19 cellular contexts compared by ENCODE assay signal in genomic region chr17:32985357-32985756, GRCh38. TPM values are rescaled to one million over a fixed set of nuclear protein-coding genes. Genes with fewer than 3 reads are reported as not detected.
DNase-seq lines count a peak whose midpoint lies in the region; ATAC-seq and TF ChIP-seq lines count a peak whose summit lies in the region.
"Had no signal": no experiment of that assay in that cellular context is flagged by ENCODE, and none has a peak within 500 bp of the region (broad histone marks: within the 10 kb centered on the region; RNA-seq: fewer than 3 reads in every experiment).

No MANE protein-coding gene starts in this region.

- H3K27ac ChIP-seq in trophoblast cell (ENCODE audit: low read depth, low read length) (no peak overlapping the region), coronary artery (no peak overlapping the region), GM23338 (ENCODE audit: low read depth) (no peak overlapping the region)
- H3K27ac ChIP-seq: 22Rv1, A549, BLaER1 had no signal

- no peak overlapping the region for H3K9ac ChIP-seq in trophoblast cell (ENCODE audit: low read length)
- H3K9ac ChIP-seq: BLaER1 had no signal

- H2AK5ac ChIP-seq in trophoblast cell (ENCODE audit: low read length), result no peak overlapping the region

- H2BK120ac ChIP-seq in trophoblast cell (ENCODE audit: insufficient read depth, low read length, poor library complexity), result no peak overlapping the region

- peaks cover 64% of the 10 kb centered on the region for H3K9me3 Mint-ChIP-seq in GM23338

- H3K9me3 ChIP-seq in trophoblast cell (ENCODE audit: insufficient read depth, low read depth, low read length), result peaks cover 14% of the 10 kb centered on the region
- H3K9me3 ChIP-seq: BE2C had no signal

- no peaks in the 10 kb centered on the region for H3K9me2 ChIP-seq in GM23338 (ENCODE audit: insufficient read depth)

- H3K14ac ChIP-seq in trophoblast cell (ENCODE audit: low read length), result no peak overlapping the region

- peaks cover 7% of the 10 kb centered on the region for H3K27me3 Mint-ChIP-seq in GM23338 (ENCODE audit: insufficient read depth, low read depth, poor library complexity)
- H3K27me3 Mint-ChIP-seq: CD4-positive, CD25-positive, alpha-beta regulatory T cell had no signal

- H3K4ac ChIP-seq in trophoblast cell (ENCODE audit: low read depth, low read length), result no peak overlapping the region

- H3K4me3 Mint-ChIP-seq in GM23338, result no peak overlapping the region
- H3K4me3 Mint-ChIP-seq: CD14-positive monocyte; CD4-positive, alpha-beta memory T cell; CD4-positive, CD25-positive, alpha-beta regulatory T cell had no signal

- H3K79me2 ChIP-seq in trophoblast cell (ENCODE audit: control insufficient read depth, insufficient read depth, low read length, poor library complexity), result no peaks in the 10 kb centered on the region
- H3K79me2 ChIP-seq in GM23338 (replicated peaks; ENCODE audit: insufficient read depth), result no peaks in the 10 kb centered on the region

- no peaks in the 10 kb centered on the region for H3K79me1 ChIP-seq in trophoblast cell (ENCODE audit: low read length)

- no peak overlapping the region for H4K8ac ChIP-seq in trophoblast cell (ENCODE audit: low read depth, low read length)

- H3K27me3 ChIP-seq in trophoblast cell (ENCODE audit: insufficient read depth, low read length), result no peaks in the 10 kb centered on the region
- no peaks in the 10 kb centered on the region for H3K27me3 ChIP-seq in GM23338 (ENCODE audit: insufficient read depth)
- H3K27me3 ChIP-seq: BE2C, BLaER1 had no signal

- H3K36me3 Mint-ChIP-seq in GM23338 (ENCODE audit: low read depth), result peaks cover 22% of the 10 kb centered on the region
- H3K36me3 Mint-ChIP-seq: CD14-positive monocyte; CD4-positive, CD25-positive, alpha-beta regulatory T cell had no signal

- DNase-seq in AG08395 (ENCODE audit: low spot score) (peak; percentile 1), left colon (no peak), trophoblast cell (no peak), SK-N-DZ (ENCODE audit: low spot score) (no peak), coronary artery (ENCODE audit: low spot score) (no peak), GM23338 (ENCODE audit: low spot score) (no peak)
- DNase-seq: BE2C; C1 segment of cervical spinal cord; Caco-2; Calu3; CD4-positive, alpha-beta memory T cell; CD4-positive, CD25-positive, alpha-beta regulatory T cell; DMS79 treated with DMSO at 0.1 percent for 48 hours; GF-D8 had no signal

- H3K4me3 ChIP-seq in trophoblast cell (ENCODE audit: low read depth, low read length), result no peak overlapping the region
- no peak overlapping the region for H3K4me3 ChIP-seq in coronary artery
- H3K4me3 ChIP-seq in GM23338, result no peak overlapping the region
- H3K4me3 ChIP-seq: A549, BLaER1 had no signal

- no peak overlapping the region for H3K18ac ChIP-seq in trophoblast cell (ENCODE audit: low read length)

- no peak overlapping the region for H4K91ac ChIP-seq in trophoblast cell (ENCODE audit: low read depth, low read length)

- no peak overlapping the region for H4K12ac ChIP-seq in trophoblast cell (ENCODE audit: low read depth, low read length)

- TF ChIP-seq CTCF in coronary artery (IDR thresholded peaks at IDR 0.05) (no peak), GM23338 (conservative IDR thresholded peaks at IDR 0.05; ENCODE audit: low read depth in 2 of 2) (no peak)

- H2BK5ac ChIP-seq in trophoblast cell (ENCODE audit: low read depth, low read length, poor library complexity), result no peak overlapping the region

- no peaks in the 10 kb centered on the region for H3K4me1 Mint-ChIP-seq in GM23338
- H3K4me1 Mint-ChIP-seq: CD14-positive monocyte; CD4-positive, alpha-beta memory T cell; CD4-positive, CD25-positive, alpha-beta regulatory T cell had no signal

- H2BK12ac ChIP-seq in trophoblast cell (ENCODE audit: low read length), result no peak overlapping the region

- WGBS in trophoblast cell (ENCODE audit: extremely low coverage, insufficient coverage, insufficient read length), result no CpG with 5 or more reads among the region's 2 CpGs

- ATAC-seq in left colon, result peak; percentile 79
- ATAC-seq in GM23338, result no peak
- ATAC-seq: A549 had no signal

- no peak overlapping the region for H2AFZ ChIP-seq in trophoblast cell (ENCODE audit: insufficient read depth, low read length, poor library complexity)
- no peak overlapping the region for H2AFZ ChIP-seq in GM23338

- H3K4me1 ChIP-seq in trophoblast cell (ENCODE audit: control insufficient read depth in 1 of 2, insufficient read depth in 2 of 2, low read length in 2 of 2), result no peaks in the 10 kb centered on the region
- H3K4me1 ChIP-seq in GM23338 (ENCODE audit: insufficient read depth), result no peaks in the 10 kb centered on the region
- H3K4me1 ChIP-seq: A549, BE2C, Caco-2 had no signal

- H3K27ac Mint-ChIP-seq in GM23338, result no peak overlapping the region
- H3K27ac Mint-ChIP-seq: CD14-positive monocyte; CD4-positive, alpha-beta memory T cell; CD4-positive, CD25-positive, alpha-beta regulatory T cell had no signal

- intact Hi-C loops in left colon (cut with DNase I, micrococcal nuclease), result no loop called here

- no peaks in the 10 kb centered on the region for H4K20me1 ChIP-seq in GM23338 (replicated peaks; ENCODE audit: insufficient read depth)
- H4K20me1 ChIP-seq: BLaER1 had no signal

- H3F3A ChIP-seq in GM23338 (replicated peaks; ENCODE audit: low read depth), result no peaks in the 10 kb centered on the region

- H3K4me2 ChIP-seq in trophoblast cell (ENCODE audit: low read length) (no peak overlapping the region), GM23338 (no peak overlapping the region)
- H3K4me2 ChIP-seq: A549, BLaER1 had no signal

- peak overlapping the region; percentile 49 for H3K23ac ChIP-seq in trophoblast cell (ENCODE audit: low read length)

- H3K36me3 ChIP-seq in trophoblast cell (ENCODE audit: control insufficient read depth in 1 of 2, insufficient read depth in 2 of 2, low read length in 2 of 2) (no peaks in the 10 kb centered on the region), GM23338 (ENCODE audit: insufficient read depth) (no peaks in the 10 kb centered on the region)
- H3K36me3 ChIP-seq: BE2C, BLaER1 had no signal

TF ChIP-seq in GM23338, 12 proteins besides CTCF, POLR2A, EP300 and RAD21 (continues in another document):
- no peak for TF ChIP-seq EZH2phosphoT487 (IDR thresholded peaks at IDR 0.05; ENCODE audit: unreplicated experiment)
- TF ChIP-seq ETS1 (IDR thresholded peaks at IDR 0.05), result no peak
- no peak for TF ChIP-seq STAT1 (IDR thresholded peaks at IDR 0.05; ENCODE audit: unreplicated experiment)

RNA-seq across cellular contexts. Expression of gene SPACA3, which starts 6.3 kb away (rescaled TPM):
- not detected for total RNA-seq in left colon
- not detected in 2 replicates for polyA plus RNA-seq in trophoblast cell (2013)
- polyA plus RNA-seq in SK-N-DZ (2014; cell fraction: cytosol; rRNA removed), result 0.14 TPM in 1 of 2 replicates, not detected in the other
- polyA plus RNA-seq in SK-N-DZ (2014; cell fraction: nucleus; rRNA removed), result not detected in 2 replicates
- total RNA-seq in GM23338 (2014; rRNA removed; shearing (Covaris generic)), result not detected in 2 replicates
- polyA plus RNA-seq in GM23338 (2016; fragmentation: Nextera tagmentation; extraction: Ambion mirVana), result not detected in 2 replicates
- total RNA-seq: A172; Calu3; CD4-positive, alpha-beta memory T cell; CD4-positive, CD25-positive, alpha-beta regulatory T cell had no signal
- polyA plus RNA-seq: A549; CD14-positive monocyte; CD4-positive, alpha-beta memory T cell; CD4-positive, CD25-positive, alpha-beta regulatory T cell had no signal

RNA-seq across cellular contexts. Expression of gene TMEM98, which starts 57.4 kb away (rescaled TPM):
- 100 to 1,000 TPM; 111 to 114 TPM for total RNA-seq in left colon
- 23.4 and 24.2 TPM in 2 replicates for polyA plus RNA-seq in trophoblast cell (2013)
- 177 and 208 TPM in 2 replicates for polyA plus RNA-seq in SK-N-DZ (2014; cell fraction: cytosol; rRNA removed)
- polyA plus RNA-seq in SK-N-DZ (2014; cell fraction: nucleus; rRNA removed), result 111 and 142 TPM in 2 replicates
- total RNA-seq in GM23338 (2014; rRNA removed; shearing (Covaris generic)), result 85.4 and 94.8 TPM in 2 replicates
- 54.5 and 60.4 TPM in 2 replicates for polyA plus RNA-seq in GM23338 (2016; fragmentation: Nextera tagmentation; extraction: Ambion mirVana)
- total RNA-seq: A172; CD4-positive, alpha-beta memory T cell; CD4-positive, CD25-positive, alpha-beta regulatory T cell had no signal
- polyA plus RNA-seq: CD14-positive monocyte; CD4-positive, alpha-beta memory T cell; CD4-positive, CD25-positive, alpha-beta regulatory T cell had no signal
